8 cellular contexts compared by ENCODE assay signal in genomic region chr21:41641821-41642368, GRCh38.
DNase-seq lines count a peak whose midpoint lies in the region; ATAC-seq, FAIRE-seq and TF ChIP-seq lines count a peak whose summit lies in the region.

No MANE protein-coding gene starts in this region.

- intact Hi-C loops in K562 (cut with micrococcal nuclease), result no loop called here
- intact Hi-C loops in activated CD8-positive, alpha-beta T cell treated with anti-CD3 and anti-CD28 coated beads for 36 hours (cut with micrococcal nuclease), result no loop called here

- peak overlapping the region; percentile 80 for H3K9ac ChIP-seq in GM23248
- H3K9ac ChIP-seq in K562 (ENCODE audit: insufficient read depth in 1 of 2, low read depth in 2 of 2, low read length in 2 of 2), result no peak overlapping the region

- H3K4me1 ChIP-seq in GM23248 (ENCODE audit: insufficient read depth) (peaks cover 27% of the 10 kb centered on the region), K562 (replicated peaks in 1 of 2; ENCODE audit: control insufficient read depth in 2 of 2, insufficient read depth in 2 of 2, low read length in 2 of 2) (no peaks in the 10 kb centered on the region)

- H3K27ac Mint-ChIP-seq in activated CD8-positive, alpha-beta T cell treated with anti-CD3 and anti-CD28 coated beads for 36 hours, result no peak overlapping the region

- peaks cover 35% of the 10 kb centered on the region for H3F3A ChIP-seq in GM23248 (ENCODE audit: insufficient read depth)

- peak; percentile 95 for DNase-seq in GM23248
- no peak for DNase-seq in K562 (ENCODE audit: extremely low read depth in 1 of 4, low spot score in 3 of 4)
- peak; percentile 94 for DNase-seq in iris pigment epithelial cell (ENCODE audit: low read depth)
- DNase-seq in smooth muscle cell of the brain vasculature (ENCODE audit: low read depth, low spot score), result peak; percentile 32
- no peak for DNase-seq in stimulated activated CD4-positive, alpha-beta T cell treated with anti-CD3 and anti-CD28 coated beads, Interleukin-1b, Interleukin-23, amount 100 ng/mL, for 48 hours
- no peak for DNase-seq in NCI-H2171 (lab: John Stamatoyannopoulos, UW)
- no peak for DNase-seq in activated CD8-positive, alpha-beta T cell treated with anti-CD3 and anti-CD28 coated beads for 36 hours

- H3K9me3 Mint-ChIP-seq in activated CD8-positive, alpha-beta T cell treated with anti-CD3 and anti-CD28 coated beads for 36 hours, result no peaks in the 10 kb centered on the region

- H3K4me3 ChIP-seq in GM23248 (peak overlapping the region; percentile 32), K562 (no peak overlapping the region)

- H3K27ac ChIP-seq in GM23248 (peak overlapping the region; percentile 96), K562 (ENCODE audit: extremely low read depth, low read depth, low read length) (no peak overlapping the region)

- H3K4me1 Mint-ChIP-seq in activated CD8-positive, alpha-beta T cell treated with anti-CD3 and anti-CD28 coated beads for 36 hours (ENCODE audit: low read depth), result peaks cover 3% of the 10 kb centered on the region

- H3K27me3 ChIP-seq in GM23248 (replicated peaks; ENCODE audit: insufficient read depth), result no peaks in the 10 kb centered on the region
- peaks cover 20 to 29% of the 10 kb centered on the region in 2 experiments; a peak in 3 of 5 replicates for H3K27me3 ChIP-seq in K562 (ENCODE audit: control insufficient read depth in 2 of 2, insufficient read depth in 2 of 2, low read length in 2 of 2)

- CTCF ChIA-PET in K562 (lab: Yijun Ruan, JAX; ENCODE audit: low intra/inter-chr PET ratio), result no interaction called here
- CTCF ChIA-PET in activated CD8-positive, alpha-beta T cell treated with anti-CD3 and anti-CD28 coated beads for 36 hours (lab: Charles Lee), result interaction anchor here (0.7 kb wide), 1 partner anchor 136 kb away, joined by 3 read pairs; no protein-coding TSS in a partner anchor

- no peaks in the 10 kb centered on the region for H3K9me3 ChIP-seq in GM23248 (ENCODE audit: low read depth)
- H3K9me3 ChIP-seq in K562 (replicated peaks; ENCODE audit: control insufficient read depth, insufficient read depth, low read depth, low read length), result no peaks in the 10 kb centered on the region

- H3K79me2 ChIP-seq in GM23248 (ENCODE audit: insufficient read depth) (no peaks in the 10 kb centered on the region), K562 (ENCODE audit: control insufficient read depth, insufficient read depth, low read length) (no peaks in the 10 kb centered on the region)

- no peak for TF ChIP-seq EP300 in K562 (IDR thresholded peaks at IDR 0.05; ENCODE audit: low read length)

- H3K4me2 ChIP-seq in GM23248 (ENCODE audit: unreplicated experiment), result peak overlapping the region; percentile 58
- no peak overlapping the region for H3K4me2 ChIP-seq in K562 (ENCODE audit: insufficient read depth, low read length)

- H3K27me3 Mint-ChIP-seq in activated CD8-positive, alpha-beta T cell treated with anti-CD3 and anti-CD28 coated beads for 36 hours, result peaks cover 1% of the 10 kb centered on the region

- in situ Hi-C loops in GM23248 (cut with MboI), result no loop called here
- in situ Hi-C loops in K562 (cut with MboI), result no loop called here

- no peaks in the 10 kb centered on the region for H3K36me3 Mint-ChIP-seq in activated CD8-positive, alpha-beta T cell treated with anti-CD3 and anti-CD28 coated beads for 36 hours (ENCODE audit: low read depth)

- no peak for TF ChIP-seq POLR2A in K562 (conservative IDR thresholded peaks at IDR 0.05)

- H3K36me3 ChIP-seq in GM23248 (ENCODE audit: low read depth) (no peaks in the 10 kb centered on the region), K562 (ENCODE audit: control insufficient read depth, insufficient read depth, low read length) (no peaks in the 10 kb centered on the region)

- no TSS peak for BruUV-seq in K562 (replicated peaks; lab: Mats Ljungman, UMichigan)

- FAIRE-seq in K562 (lab: Jason Lieb, UNC), result no peak

- no peak for TF ChIP-seq RAD21 in K562 (CRISPR knock-in tag; conservative IDR thresholded peaks at IDR 0.05 in 1 of 2, IDR thresholded peaks at IDR 0.05 in 1 of 2)

- no peak for TF ChIP-seq CTCF in K562 (IDR thresholded peaks at IDR 0.05 in 2 of 3, conservative IDR thresholded peaks at IDR 0.05 in 1 of 3; ENCODE audit: insufficient read depth in 2 of 3, low read depth in 1 of 3, low read length in 3 of 3)
- no peak for TF ChIP-seq CTCF in activated CD8-positive, alpha-beta T cell treated with anti-CD3 and anti-CD28 coated beads for 36 hours (IDR thresholded peaks at IDR 0.05)

- H4K20me1 ChIP-seq in GM23248 (ENCODE audit: insufficient read depth) (no peaks in the 10 kb centered on the region), K562 (replicated peaks; ENCODE audit: control insufficient read depth, insufficient read depth, low read length) (no peaks in the 10 kb centered on the region; the same call in 1 of the 2 replicates)

- POLR2A ChIA-PET in K562 (lab: Yijun Ruan, JAX), result no interaction called here
- POLR2A ChIA-PET in activated CD8-positive, alpha-beta T cell treated with anti-CD3 and anti-CD28 coated beads for 36 hours (lab: Charles Lee), result interaction anchor here (1.2 kb wide), 1 partner anchor 53 kb away, joined by 3 read pairs; no protein-coding TSS in a partner anchor

- ATAC-seq in K562, result no peak
- ATAC-seq in activated CD8-positive, alpha-beta T cell treated with anti-CD3 and anti-CD28 coated beads for 36 hours, result no peak
- no peak for ATAC-seq in GM21367 (IDR thresholded peaks at IDR 0.05; ENCODE audit: unreplicated experiment)

- peak overlapping the region; percentile 66 for H2AFZ ChIP-seq in GM23248
- H2AFZ ChIP-seq in K562 (ENCODE audit: low read depth, low read length), result no peak overlapping the region

- H3K9me1 ChIP-seq in K562 (ENCODE audit: control insufficient read depth, insufficient read depth, low read length), result peaks cover 2% of the 10 kb centered on the region

- H3K4me3 Mint-ChIP-seq in activated CD8-positive, alpha-beta T cell treated with anti-CD3 and anti-CD28 coated beads for 36 hours, result no peak overlapping the region

- 1% methylated on average over 11 of the region's 11 CpGs for WGBS in GM23248 (ENCODE audit: low coverage in 1 of 2, low lambda C conversion rate in 2 of 2, missing lambda C conversion rate in 2 of 2), 2 experiments
- WGBS in K562 (ENCODE audit: insufficient coverage, low coverage, missing lambda C conversion rate), result under 1% methylated on average over 11 of the region's 11 CpGs

- no peaks in the 10 kb centered on the region for H3K9me2 ChIP-seq in GM23248 (ENCODE audit: insufficient read depth)

TF ChIP-seq in K562, 482 proteins besides CTCF, POLR2A, EP300 and RAD21:
- TF ChIP-seq NRF1 (conservative IDR thresholded peaks at IDR 0.05 in 1 of 2, IDR thresholded peaks at IDR 0.05 in 1 of 2), result peak; percentile 31 to 49; a peak in 3 of 4 replicates
- TF ChIP-seq RBBP5 (IDR thresholded peaks at IDR 0.05; ENCODE audit: borderline replicate concordance, insufficient read depth, low read length, poor library complexity, severe bottlenecking), result no peak

Comparison
In these comparisons a context has a peak if more than half of its experiments do, and no peak if none do; other contexts are left out.
1. DNase-seq: peak in GM23248 (single experiment), iris pigment epithelial cell (single experiment) and smooth muscle cell of the brain vasculature (single experiment); none in K562 (0 of 4), stimulated activated CD4-positive, alpha-beta T cell treated with anti-CD3 and anti-CD28 coated beads, Interleukin-1b, Interleukin-23, amount 100 ng/mL, for 48 hours (single experiment), NCI-H2171 (single experiment) and activated CD8-positive, alpha-beta T cell treated with anti-CD3 and anti-CD28 coated beads for 36 hours (single experiment).